24 cellular contexts compared by ENCODE assay signal in the genomic region with DNA sequence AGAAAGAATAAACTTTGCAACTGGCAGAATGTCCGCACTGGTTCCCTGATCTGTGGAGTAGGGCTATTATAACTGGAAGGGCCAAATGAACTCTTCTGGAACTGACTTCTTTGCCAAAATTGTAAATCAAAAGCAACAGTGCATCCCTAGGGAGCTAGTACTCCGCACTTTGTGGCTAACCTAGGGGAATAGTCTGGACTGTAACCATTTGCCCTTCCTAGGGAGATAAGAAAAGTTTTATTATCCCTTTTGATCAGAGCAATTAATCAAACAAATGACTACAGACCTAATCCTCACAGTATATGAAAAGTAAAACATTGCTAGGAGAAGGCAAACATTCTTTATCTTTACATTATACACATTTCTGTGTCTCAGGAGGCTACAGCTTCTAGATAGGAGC. TPM values are rescaled to one million over a fixed set of nuclear protein-coding genes. Genes with fewer than 3 reads are reported as not detected.
"Had no signal": no experiment of that assay in that cellular context is flagged by ENCODE, and none has a peak within 500 bp of the region (broad histone marks: within the 10 kb centered on the region; RNA-seq: fewer than 3 reads in every experiment).

No MANE protein-coding gene starts in this region.

- H3K4me3 ChIP-seq: coronary artery, esophagus muscularis mucosa, lung, neural progenitor cell, prostate gland, right atrium auricular region, stomach, thyroid gland, vagina had no signal

- H3K9me3 ChIP-seq: esophagus muscularis mucosa, prostate gland, right atrium auricular region, stomach, thyroid gland, vagina had no signal

- H3K36me3 Mint-ChIP-seq: memory B cell; natural killer cell; neural progenitor cell; stimulated activated effector memory CD8-positive, alpha-beta T cell treated with anti-CD3 and anti-CD28 coated beads, Interleukin-12 subunit alpha, Interleukin-12 subunit beta, amount 100 ng/mL, for 72 hours had no signal

- H3K9me3 Mint-ChIP-seq: memory B cell; natural killer cell; neural progenitor cell; stimulated activated effector memory CD8-positive, alpha-beta T cell treated with anti-CD3 and anti-CD28 coated beads, Interleukin-12 subunit alpha, Interleukin-12 subunit beta, amount 100 ng/mL, for 72 hours had no signal

- FAIRE-seq: endothelial cell of umbilical vein, frontal cortex, keratinocyte had no signal

- DNase-seq: dermis blood vessel endothelial cell; effector memory CD4-positive, alpha-beta T cell; head of caudate nucleus; natural killer cell; stimulated activated CD4-positive, alpha-beta T cell treated with anti-CD3 and anti-CD28 coated beads, Interleukin-2, amount 100 ng/mL, for 24 hours; stimulated activated CD4-positive, alpha-beta T cell treated with anti-CD3 and anti-CD28 coated beads, Interleukin-4, amount 100 ng/mL, for 24 hours; stimulated activated naive CD4-positive, alpha-beta T cell treated with Interleukin-2 at 50 U/mL for 16 hours; stomach; trophoblast cell had no signal

- H3K4me3 Mint-ChIP-seq: memory B cell; natural killer cell; neural progenitor cell; stimulated activated effector memory CD8-positive, alpha-beta T cell treated with anti-CD3 and anti-CD28 coated beads, Interleukin-12 subunit alpha, Interleukin-12 subunit beta, amount 100 ng/mL, for 72 hours had no signal

- H3K27ac ChIP-seq: coronary artery, esophagus muscularis mucosa, neural progenitor cell, parathyroid adenoma, prostate gland, right atrium auricular region, stomach, thyroid gland, vagina had no signal

- H3K36me3 ChIP-seq: esophagus muscularis mucosa, neural progenitor cell, prostate gland, right atrium auricular region, stomach, thyroid gland, vagina had no signal

- H3K27ac Mint-ChIP-seq: memory B cell; natural killer cell; neural progenitor cell; stimulated activated effector memory CD8-positive, alpha-beta T cell treated with anti-CD3 and anti-CD28 coated beads, Interleukin-12 subunit alpha, Interleukin-12 subunit beta, amount 100 ng/mL, for 72 hours had no signal

- H3K27me3 ChIP-seq: thyroid gland, vagina had no signal

- H3K4me1 ChIP-seq: parathyroid adenoma, prostate gland had no signal

RNA-seq across cellular contexts. Expression of a gene that starts 45.6 kb away (rescaled TPM):
- total RNA-seq: left lobe of liver had no signal
